1 cellular context compared by ENCODE assay signal in genomic region chr16:1381655-1382406, GRCh38.
TF ChIP-seq lines count a peak whose summit lies in the region.

No MANE protein-coding gene starts in this region.

TF ChIP-seq in K562, 482 proteins besides CTCF, POLR2A, EP300 and RAD21:
- TF ChIP-seq CEBPB (tag; IDR thresholded peaks at IDR 0.05) (peak; percentile 60; the same call in 1 of the 2 replicates), SMAD4 (CRISPR knock-in tag; conservative IDR thresholded peaks at IDR 0.05) (no peak)
